Comparison of ENCODE assay signal across 8 cellular contexts in the genomic region with DNA sequence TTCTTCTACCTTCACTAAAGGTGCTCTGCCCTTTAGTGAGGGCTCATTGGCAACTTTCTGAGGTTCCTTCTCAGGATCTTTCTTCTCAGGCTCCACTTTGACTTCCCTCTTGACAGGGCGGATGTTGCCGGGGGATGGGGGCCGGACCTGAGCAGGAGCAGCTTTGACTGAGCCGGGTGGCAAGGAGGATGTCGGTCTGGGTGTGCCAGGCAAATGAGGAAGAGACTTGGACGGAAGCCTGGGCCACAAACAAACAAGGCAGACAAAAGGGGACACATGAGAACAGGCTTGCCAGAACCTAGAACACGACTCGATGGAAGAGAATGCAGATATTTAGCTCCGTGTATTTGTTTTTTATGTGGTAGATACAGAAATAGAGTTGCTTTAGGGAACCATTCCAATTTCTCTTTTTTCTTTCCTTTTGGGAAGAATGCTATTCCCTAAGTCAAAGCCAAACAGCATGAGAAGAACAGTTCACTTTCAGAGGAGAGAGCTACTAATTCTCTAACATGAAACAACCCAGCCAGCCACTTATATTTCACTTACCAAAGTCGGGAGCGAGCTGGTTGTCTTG.
DNase-seq lines count a peak whose midpoint lies in the region; ATAC-seq and TF ChIP-seq lines count a peak whose summit lies in the region.

No MANE protein-coding gene starts in this region.

- H3K27ac Mint-ChIP-seq in activated naive CD8-positive, alpha-beta T cell treated with anti-CD3 and anti-CD28 coated beads for 36 hours: no peak overlapping the region
- H3K27ac Mint-ChIP-seq in memory B cell: peak overlapping the region; percentile 64

- peaks cover 6% of the 10 kb centered on the region for H3K4me1 Mint-ChIP-seq in activated naive CD8-positive, alpha-beta T cell treated with anti-CD3 and anti-CD28 coated beads for 36 hours
- H3K4me1 Mint-ChIP-seq in memory B cell: peaks cover 19% of the 10 kb centered on the region

- no peaks in the 10 kb centered on the region for H4K20me1 ChIP-seq in BLaER1 treated with 17β-estradiol and CSF1 and Interleukin-3, amounts not matched to agents 10 nM and 100 nM

- no peaks in the 10 kb centered on the region for H3K36me3 Mint-ChIP-seq in activated naive CD8-positive, alpha-beta T cell treated with anti-CD3 and anti-CD28 coated beads for 36 hours
- H3K36me3 Mint-ChIP-seq in memory B cell: peaks cover 7% of the 10 kb centered on the region

- H3K27me3 Mint-ChIP-seq in activated naive CD8-positive, alpha-beta T cell treated with anti-CD3 and anti-CD28 coated beads for 36 hours: peaks cover 3% of the 10 kb centered on the region
- H3K27me3 Mint-ChIP-seq in memory B cell: peaks cover 2% of the 10 kb centered on the region

- peak overlapping the region in 1 of 10 experiments; percentile 13; a peak in 1 of 20 replicates for H3K4me3 ChIP-seq in BLaER1 treated with 17β-estradiol and CSF1 and Interleukin-3, amounts not matched to agents 10 nM and 100 nM

- no peaks in the 10 kb centered on the region for H3K27me3 ChIP-seq in BLaER1 treated with 17β-estradiol and CSF1 and Interleukin-3, amounts not matched to agents 10 nM and 100 nM

- H3K4me1 ChIP-seq in BLaER1 treated with 17β-estradiol and CSF1 and Interleukin-3, amounts not matched to agents 10 nM and 100 nM: peaks cover 0 to 22% (median 9%) of the 10 kb centered on the region in 10 experiments; a peak in 9 of 20 replicates

- 0 out of 22 replicates have a peak, but pooled peaks cover 0 to 1% (median 0%) of the 10 kb centered on the region in 11 experiments for H3K9me3 ChIP-seq in BLaER1 treated with 17β-estradiol and CSF1 and Interleukin-3, amounts not matched to agents 10 nM and 100 nM (replicated peaks in 1 of 11)

- DNase-seq in Kasumi-1 (lab: John Stamatoyannopoulos, UW) (peak; percentile 68 to 69), memory B cell (ENCODE audit: low spot score in 2 of 2) (peak; percentile 20 to 32), NCI-H187 (lab: John Stamatoyannopoulos, UW) (no peak)
- DNase-seq in activated naive CD8-positive, alpha-beta T cell treated with anti-CD3 and anti-CD28 coated beads for 36 hours: peak; percentile 15
- DNase-seq in activated CD8-positive, alpha-beta memory T cell treated with anti-CD3 and anti-CD28 coated beads, Interleukin-2, amount 50 U/mL, for 4 hours: no peak

- H3K4me3 Mint-ChIP-seq in activated naive CD8-positive, alpha-beta T cell treated with anti-CD3 and anti-CD28 coated beads for 36 hours: peak overlapping the region; percentile 50
- peak overlapping the region; percentile 65 for H3K4me3 Mint-ChIP-seq in memory B cell

- H3K4me2 ChIP-seq in BLaER1 treated with 17β-estradiol and CSF1 and Interleukin-3, amounts not matched to agents 10 nM and 100 nM: peak overlapping the region in 9 of 11 experiments; percentile 1 to 67 (median 51); a peak in 14 of 22 replicates

- ATAC-seq in memory B cell (ENCODE audit: low read depth) (peak; percentile 96), GM18907 (IDR thresholded peaks at IDR 0.05; ENCODE audit: unreplicated experiment) (no peak), SK-N-SH treated with all-trans-retinoic acid at 6 μM for 48 hours (no peak)

- no peaks in the 10 kb centered on the region for H3K9me3 Mint-ChIP-seq in activated naive CD8-positive, alpha-beta T cell treated with anti-CD3 and anti-CD28 coated beads for 36 hours
- no peaks in the 10 kb centered on the region for H3K9me3 Mint-ChIP-seq in memory B cell

- peaks cover 0 to 2% (median 0%) of the 10 kb centered on the region in 11 experiments; a peak in 1 of 22 replicates for H3K36me3 ChIP-seq in BLaER1 treated with 17β-estradiol and CSF1 and Interleukin-3, amounts not matched to agents 10 nM and 100 nM

- peak overlapping the region in 6 of 11 experiments; percentile 37 to 68 (median 56); a peak in 11 of 22 replicates for H3K27ac ChIP-seq in BLaER1 treated with 17β-estradiol and CSF1 and Interleukin-3, amounts not matched to agents 10 nM and 100 nM

- peak overlapping the region in 1 of 11 experiments; percentile 31; a peak in 1 of 22 replicates for H3K9ac ChIP-seq in BLaER1 treated with 17β-estradiol and CSF1 and Interleukin-3, amounts not matched to agents 10 nM and 100 nM

TF ChIP-seq in SK-N-SH treated with all-trans-retinoic acid at 6 μM for 48 hours, 23 proteins besides CTCF, POLR2A, EP300 and RAD21:
- no peak for TF ChIP-seq SNAI2 (CRISPR knock-in tag; IDR thresholded peaks at IDR 0.05)
- no peak for TF ChIP-seq ISL1 (CRISPR knock-in tag; IDR thresholded peaks at IDR 0.05)
- TF ChIP-seq CSRNP3 (CRISPR knock-in tag; IDR thresholded peaks at IDR 0.05): no peak
- no peak for TF ChIP-seq TCF4 (CRISPR knock-in tag; IDR thresholded peaks at IDR 0.05; ENCODE audit: borderline replicate concordance)
- no peak for TF ChIP-seq ZFP3 (CRISPR knock-in tag; IDR thresholded peaks at IDR 0.05)
- TF ChIP-seq ZFP30 (CRISPR knock-in tag; IDR thresholded peaks at IDR 0.05): no peak
- TF ChIP-seq PPARA (CRISPR knock-in tag; IDR thresholded peaks at IDR 0.05; ENCODE audit: borderline replicate concordance): no peak
- TF ChIP-seq CREB5 (CRISPR knock-in tag; IDR thresholded peaks at IDR 0.05; ENCODE audit: low read depth): no peak
- no peak for TF ChIP-seq ZNF8 (CRISPR knock-in tag; IDR thresholded peaks at IDR 0.05)
- no peak for TF ChIP-seq ZNF70 (CRISPR knock-in tag; IDR thresholded peaks at IDR 0.05)
- TF ChIP-seq PATZ1 (CRISPR knock-in tag; IDR thresholded peaks at IDR 0.05; ENCODE audit: borderline replicate concordance): no peak
- no peak for TF ChIP-seq BACH2 (CRISPR knock-in tag; IDR thresholded peaks at IDR 0.05; ENCODE audit: borderline replicate concordance)
- TF ChIP-seq CSDC2 (CRISPR knock-in tag; IDR thresholded peaks at IDR 0.05): no peak
- TF ChIP-seq TSHZ2 (CRISPR knock-in tag; IDR thresholded peaks at IDR 0.05): no peak

Comparison
In these comparisons a context has a peak if more than half of its experiments do, and no peak if none do; other contexts are left out.
1. DNase-seq: peak in Kasumi-1 (2 of 2), activated naive CD8-positive, alpha-beta T cell treated with anti-CD3 and anti-CD28 coated beads for 36 hours (single experiment) and memory B cell (2 of 2); none in NCI-H187 (0 of 2) and activated CD8-positive, alpha-beta memory T cell treated with anti-CD3 and anti-CD28 coated beads, Interleukin-2, amount 50 U/mL, for 4 hours (single experiment).